In genomic region chr4:168152837-168153500, GRCh38 we compare ENCODE assay signal across 12 cellular contexts.
DNase-seq lines count a peak whose midpoint lies in the region; ATAC-seq, FAIRE-seq and TF ChIP-seq lines count a peak whose summit lies in the region.
"Had no signal": no experiment of that assay in that cellular context is flagged by ENCODE, and none has a peak within 500 bp of the region (broad histone marks: within the 10 kb centered on the region; RNA-seq: fewer than 3 reads in every experiment).

No MANE protein-coding gene starts in this region.

- H3K4me3 ChIP-seq in CD4-positive, alpha-beta memory T cell (ENCODE audit: low read length in 2 of 2) = no peak overlapping the region
- peak overlapping the region; percentile 51; the same call in 1 of the 2 replicates for H3K4me3 ChIP-seq in SJCRH30
- H3K4me3 ChIP-seq in keratinocyte (ENCODE audit: control insufficient read depth in 2 of 3, extremely low read depth in 1 of 3, insufficient read depth in 2 of 3, low read depth in 1 of 3, low read length in 3 of 3) = no peak overlapping the region
- H3K4me3 ChIP-seq in gastrocnemius medialis = peak overlapping the region in 1 of 4 donors; percentile 16
- H3K4me3 ChIP-seq in left lung = no peak overlapping the region

- no peaks in the 10 kb centered on the region for H3K9me3 ChIP-seq in CD4-positive, alpha-beta memory T cell (ENCODE audit: control insufficient read depth in 1 of 2, low read length in 2 of 2)
- H3K9me3 ChIP-seq in SJCRH30 (replicated peaks) (no peaks in the 10 kb centered on the region), keratinocyte (ENCODE audit: control insufficient read depth, low read depth, low read length) (no peaks in the 10 kb centered on the region), gastrocnemius medialis (no peaks in the 10 kb centered on the region), left lung (no peaks in the 10 kb centered on the region)
- H3K9me3 ChIP-seq: esophagus squamous epithelium, MG63 had no signal

- H3K27me3 ChIP-seq in CD4-positive, alpha-beta memory T cell (ENCODE audit: insufficient read depth, low read length) = no peaks in the 10 kb centered on the region
- H3K27me3 ChIP-seq in SJCRH30 (no peaks in the 10 kb centered on the region), keratinocyte (ENCODE audit: control insufficient read depth, extremely low read depth, insufficient read depth, low read length) (no peaks in the 10 kb centered on the region), gastrocnemius medialis (no peaks in the 10 kb centered on the region), left lung (no peaks in the 10 kb centered on the region)
- H3K27me3 ChIP-seq: esophagus squamous epithelium, MG63 had no signal

- no peaks in the 10 kb centered on the region for H3K79me2 ChIP-seq in keratinocyte (ENCODE audit: control insufficient read depth, insufficient read depth, low read length)

- H3K4me3 Mint-ChIP-seq in CD4-positive, alpha-beta memory T cell = peak overlapping the region in 7 of 8 donors; percentile 14 to 73 (median 65)

- no peak for FAIRE-seq in keratinocyte (lab: Jason Lieb, UNC)

- peaks cover 1 to 2% of the 10 kb centered on the region in 2 donors for H3K27me3 Mint-ChIP-seq in CD4-positive, alpha-beta memory T cell

- peaks cover 0 to 5% (median under 1%) of the 10 kb centered on the region in 4 donors for H3K4me1 Mint-ChIP-seq in CD4-positive, alpha-beta memory T cell

- H3K9me1 ChIP-seq in keratinocyte (ENCODE audit: control insufficient read depth, extremely low read depth, insufficient read depth, low read length) = no peaks in the 10 kb centered on the region

- peak; percentile 65 for ATAC-seq in GM19025 (IDR thresholded peaks at IDR 0.05; ENCODE audit: low read depth, unreplicated experiment)
- ATAC-seq in gastrocnemius medialis = no peak
- ATAC-seq in HG02763 (IDR thresholded peaks at IDR 0.05; ENCODE audit: unreplicated experiment) = no peak
- ATAC-seq in left lung = no peak
- ATAC-seq in GM21447 (IDR thresholded peaks at IDR 0.05; ENCODE audit: unreplicated experiment) = no peak

- POLR2A ChIA-PET in CD4-positive, alpha-beta memory T cell (lab: Charles Lee; ENCODE audit: partially characterized antibody) = no interaction called here

- DNase-seq in CD4-positive, alpha-beta memory T cell = no peak
- DNase-seq in SJCRH30 (peak in 1 of 2 experiments; percentile 2), keratinocyte (ENCODE audit: low read depth, low spot score) (no peak), gastrocnemius medialis (no peak), left lung (no peak)

- H3K4me1 ChIP-seq in CD4-positive, alpha-beta memory T cell (ENCODE audit: insufficient read depth, low read length) = peaks cover 7% of the 10 kb centered on the region
- H3K4me1 ChIP-seq in SJCRH30 (no peaks in the 10 kb centered on the region), keratinocyte (ENCODE audit: control insufficient read depth, extremely low read depth, insufficient read depth, low read length) (peaks cover 3% of the 10 kb centered on the region), gastrocnemius medialis (no peaks in the 10 kb centered on the region), left lung (no peaks in the 10 kb centered on the region)
- H3K4me1 ChIP-seq: esophagus squamous epithelium had no signal

- no peak overlapping the region for H2AFZ ChIP-seq in keratinocyte (ENCODE audit: control insufficient read depth, low read length)

- no peak for TF ChIP-seq POLR2A in gastrocnemius medialis (IDR thresholded peaks at IDR 0.05)

- in situ Hi-C loops in gastrocnemius medialis (cut with MboI; ENCODE audit: low sequenced_read_pairs in 4 of 4) = loop anchor here in 2 of 4 donors (10.0 to 25.0 kb wide), 2 partner anchors 1128 to 1141 kb away; no protein-coding TSS in a partner anchor

- intact Hi-C loops in CD4-positive, alpha-beta memory T cell (cut with micrococcal nuclease) = loop anchor here (5.0 kb wide), 1 partner anchor 1986 kb away; no protein-coding TSS in a partner anchor
- intact Hi-C loops in gastrocnemius medialis (cut with DNase I; ENCODE audit: low total_unique reads) = loop anchor here (5.0 kb wide), 1 partner anchor 1131 kb away; no protein-coding TSS in a partner anchor
- intact Hi-C loops in left lung (cut with DNase I) = no loop called here

- no peaks in the 10 kb centered on the region for H3K9me3 Mint-ChIP-seq in CD4-positive, alpha-beta memory T cell

- H3K36me3 Mint-ChIP-seq in CD4-positive, alpha-beta memory T cell = no peaks in the 10 kb centered on the region

- H3K4me2 ChIP-seq in keratinocyte (ENCODE audit: control insufficient read depth, extremely low read depth, insufficient read depth, low read depth, low read length) = peak overlapping the region; percentile 71

- no peaks in the 10 kb centered on the region for H4K20me1 ChIP-seq in keratinocyte (ENCODE audit: control insufficient read depth, extremely low read depth, insufficient read depth, low read length)

- peak overlapping the region in 1 of 7 donors; percentile 8 for H3K27ac Mint-ChIP-seq in CD4-positive, alpha-beta memory T cell

- no peaks in the 10 kb centered on the region for H3K36me3 ChIP-seq in CD4-positive, alpha-beta memory T cell (ENCODE audit: insufficient read depth, low read length)
- H3K36me3 ChIP-seq in SJCRH30 = no peaks in the 10 kb centered on the region
- H3K36me3 ChIP-seq in keratinocyte (ENCODE audit: control insufficient read depth in 2 of 2, extremely low read depth in 1 of 2, insufficient read depth in 2 of 2, low read length in 2 of 2) = no peaks in the 10 kb centered on the region
- no peaks in the 10 kb centered on the region for H3K36me3 ChIP-seq in gastrocnemius medialis
- H3K36me3 ChIP-seq in left lung = no peaks in the 10 kb centered on the region
- H3K36me3 ChIP-seq: esophagus squamous epithelium, MG63 had no signal

- no peak overlapping the region for H3K27ac ChIP-seq in CD4-positive, alpha-beta memory T cell (ENCODE audit: low read depth, low read length)
- no peak overlapping the region for H3K27ac ChIP-seq in SJCRH30
- H3K27ac ChIP-seq in keratinocyte (ENCODE audit: control insufficient read depth, insufficient read depth, low read length) = no peak overlapping the region
- no peak overlapping the region for H3K27ac ChIP-seq in gastrocnemius medialis
- H3K27ac ChIP-seq in left lung = no peak overlapping the region
- H3K27ac ChIP-seq: C4-2B, esophagus squamous epithelium, HL-60 had no signal

- H3K9ac ChIP-seq in keratinocyte (ENCODE audit: control insufficient read depth, extremely low read depth, insufficient read depth, low read length) = no peak overlapping the region

- CTCF ChIA-PET in CD4-positive, alpha-beta memory T cell (lab: Charles Lee; ENCODE audit: partially characterized antibody) = interaction anchor here (0.5 to 2.1 kb wide), 15 partner anchors 9 to 1899 kb away, joined by 3 to 7 read pairs (median 4); no protein-coding TSS in a partner anchor

- TF ChIP-seq CTCF in keratinocyte (optimal IDR thresholded peaks at IDR 0.05 in 1 of 3, IDR thresholded peaks at IDR 0.05 in 1 of 3, conservative IDR thresholded peaks at IDR 0.05 in 1 of 3; ENCODE audit: extremely low read depth in 1 of 3, insufficient read depth in 2 of 3, low read length in 3 of 3) = no peak
- no peak for TF ChIP-seq CTCF in gastrocnemius medialis (IDR thresholded peaks at IDR 0.05 in 4 of 5, conservative IDR thresholded peaks at IDR 0.05 in 1 of 5)
- TF ChIP-seq CTCF in left lung (IDR thresholded peaks at IDR 0.05) = no peak

- dilution Hi-C loops in keratinocyte (cut with MboI; ENCODE audit: extremely low pct_ligation_motif_present, low sequenced_read_pairs) = no loop called here

Comparison
In these comparisons a context has a peak if more than half of its experiments do, and no peak if none do; other contexts are left out.
1. intact Hi-C loops: an anchor here in CD4-positive, alpha-beta memory T cell (5.0 kb wide) and gastrocnemius medialis (5.0 kb wide); none called in left lung.